In the genomic region with DNA sequence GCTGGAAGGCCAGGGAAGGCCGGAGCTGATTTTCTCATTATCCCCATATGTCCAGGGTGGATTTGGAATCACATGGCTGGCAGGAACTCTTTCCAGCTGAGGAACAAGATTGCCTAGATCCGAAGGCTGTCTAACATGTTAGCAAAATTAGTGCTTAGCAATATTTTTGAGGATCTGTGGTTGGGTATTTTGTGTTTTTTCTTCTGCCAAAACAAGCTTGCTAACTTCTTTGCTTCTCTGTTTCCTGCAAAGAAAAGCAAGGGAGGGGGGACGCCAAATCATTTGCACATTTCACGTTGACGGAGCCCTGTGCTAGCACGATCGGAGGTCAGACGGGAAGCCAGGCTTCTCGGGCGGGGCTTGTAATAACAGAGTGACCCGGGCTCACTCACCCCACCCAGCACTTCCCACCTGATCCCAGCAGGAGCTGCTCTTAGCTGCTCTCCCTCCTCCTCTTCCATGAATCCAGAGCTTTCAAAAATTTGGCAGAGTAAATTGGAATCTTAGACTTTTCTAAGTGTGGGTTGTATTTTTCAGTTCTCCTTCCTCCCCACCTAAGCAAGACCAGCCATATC, we compare ENCODE assay signal across 23 cellular contexts. TPM values are rescaled to one million over a fixed set of nuclear protein-coding genes. Genes with fewer than 3 reads are reported as not detected.
DNase-seq lines count a peak whose midpoint lies in the region; ATAC-seq and TF ChIP-seq lines count a peak whose summit lies in the region.
"Had no signal": no experiment of that assay in that cellular context is flagged by ENCODE, and none has a peak within 500 bp of the region (broad histone marks: within the 10 kb centered on the region; RNA-seq: fewer than 3 reads in every experiment).

No MANE protein-coding gene starts in this region.

- H3K4me1 ChIP-seq in HEK293 (ENCODE audit: control insufficient read depth, insufficient read depth, low read length) (no peaks in the 10 kb centered on the region), transverse colon (peaks cover 0 to 6% (median 0%) of the 10 kb centered on the region in 4 donors)
- H3K4me1 ChIP-seq: tibial artery had no signal

- no peak for TF ChIP-seq EP300 in transverse colon (IDR thresholded peaks at IDR 0.05; ENCODE audit: low read depth)

- POLR2A ChIA-PET in HEK293 (lab: Yijun Ruan, JAX): no interaction called here

- in situ Hi-C loops in transverse colon (cut with MboI; ENCODE audit: low pct_ligation_motif_present in 1 of 4, low pct_unique_long_range_greater_than_20kb in 1 of 4, low sequenced_read_pairs in 3 of 4): no loop called here

- H3K9me3 ChIP-seq in HEK293 (ENCODE audit: control insufficient read depth, insufficient read depth, low read depth, low read length) (no peaks in the 10 kb centered on the region), transverse colon (no peaks in the 10 kb centered on the region)
- H3K9me3 ChIP-seq: SJSA1 had no signal

- H3K36me3 ChIP-seq in HEK293 (ENCODE audit: control insufficient read depth in 2 of 2, insufficient read depth in 1 of 2, low read length in 2 of 2) (no peaks in the 10 kb centered on the region), transverse colon (no peaks in the 10 kb centered on the region)
- H3K36me3 ChIP-seq: brain microvascular endothelial cell, tibial artery had no signal

- H3K4me3 ChIP-seq in HEK293 (ENCODE audit: low read depth, low read length) (no peak overlapping the region), transverse colon (no peak overlapping the region)
- H3K4me3 ChIP-seq: hepatocyte, lung, SJSA1, tibial artery had no signal

- ATAC-seq in esophagus mucosa (peak; percentile 55), left ventricle myocardium superior (peak; percentile 47), GM18909 (IDR thresholded peaks at IDR 0.05; ENCODE audit: poor library complexity, unreplicated experiment) (no peak), GM21390 (IDR thresholded peaks at IDR 0.05; ENCODE audit: unreplicated experiment) (no peak)
- ATAC-seq: activated CD4-positive, alpha-beta T cell treated with anti-CD3 and anti-CD28 coated beads for 36 hours; effector memory CD8-positive, alpha-beta T cell; Panc1 had no signal

- no peak for TF ChIP-seq POLR2A in transverse colon (IDR thresholded peaks at IDR 0.05)

- CTCF ChIA-PET in HEK293 (lab: Yijun Ruan, JAX): interaction anchor here (0.6 to 2.8 kb wide), 4 partner anchors 41 to 225 kb away, joined by 3 to 13 read pairs (median 4); no protein-coding TSS in a partner anchor

- no peak overlapping the region for H3K27ac ChIP-seq in HEK293 (ENCODE audit: extremely low read depth, low read depth, low read length)
- peak overlapping the region in 3 of 4 donors; percentile 32 to 40 (median 34) for H3K27ac ChIP-seq in transverse colon
- H3K27ac ChIP-seq: brain microvascular endothelial cell, hepatocyte, SJSA1, tibial artery had no signal

- WGBS in transverse colon (ENCODE audit: low coverage in 1 of 2), 2 donors: 18 to 83% methylated on average over 1 to 11 of the region's 11 CpGs

- TF ChIP-seq CTCF in HEK293 (tag by site-specific recombination; IDR thresholded peaks at IDR 0.05): no peak
- TF ChIP-seq CTCF in transverse colon (IDR thresholded peaks at IDR 0.05): no peak

- DNase-seq in left ventricle myocardium superior (no peak), transverse colon (no peak), NCI-H2227 (lab: John Stamatoyannopoulos, UW; ENCODE audit: unreplicated experiment) (no peak)
- DNase-seq: activated CD4-positive, alpha-beta T cell treated with anti-CD3 and anti-CD28 coated beads for 36 hours; activated naive CD4-positive, alpha-beta T cell; activated T-cell treated with anti-CD3 and anti-CD28 coated beads, Interleukin-2, amount 50 U/mL, for 48 hours; brain microvascular endothelial cell; CD4-positive, alpha-beta memory T cell; DMS153; effector memory CD8-positive, alpha-beta T cell; NCI-H1417 treated with DMSO at 0.1 percent for 48 hours; NCI-H524; stimulated activated CD4-positive, alpha-beta T cell treated with anti-CD3 and anti-CD28 coated beads, Interleukin-15, amount 100 ng/mL, for 24 hours; T-helper 1 cell; tibial artery had no signal

- intact Hi-C loops in left ventricle myocardium superior (cut with micrococcal nuclease) (no loop called here), transverse colon (cut with DNase I; ENCODE audit: low total_unique reads) (no loop called here)

- no peaks in the 10 kb centered on the region for H3K27me3 ChIP-seq in transverse colon
- H3K27me3 ChIP-seq: SJSA1 had no signal

TF ChIP-seq in HEK293, 187 proteins besides CTCF, POLR2A, EP300 and RAD21:
- TF ChIP-seq ZNF114 (tag by site-specific recombination; IDR thresholded peaks at IDR 0.05): no peak
- TF ChIP-seq ZBTB48 (tag by site-specific recombination; IDR thresholded peaks at IDR 0.05): no peak
- no peak for TF ChIP-seq ZNF350 (tag by site-specific recombination; IDR thresholded peaks at IDR 0.05)
- TF ChIP-seq ZNF23 (tag by site-specific recombination; IDR thresholded peaks at IDR 0.05; ENCODE audit: borderline replicate concordance): no peak
- TF ChIP-seq ZNF16 (tag by site-specific recombination; IDR thresholded peaks at IDR 0.05; ENCODE audit: low read depth): no peak
- no peak for TF ChIP-seq ZNF24 (tag by site-specific recombination; IDR thresholded peaks at IDR 0.05)
- no peak for TF ChIP-seq ZNF341 (tag by site-specific recombination; IDR thresholded peaks at IDR 0.05; ENCODE audit: low read depth)
- TF ChIP-seq EGR2 (tag by site-specific recombination; IDR thresholded peaks at IDR 0.05; ENCODE audit: low read depth): peak; percentile 32
- no peak for TF ChIP-seq ZNF157 (tag by site-specific recombination; IDR thresholded peaks at IDR 0.05)
- TF ChIP-seq KLF1 (tag by site-specific recombination; IDR thresholded peaks at IDR 0.05): peak; percentile 59
- TF ChIP-seq ZXDB (tag by site-specific recombination; IDR thresholded peaks at IDR 0.05): no peak

RNA-seq across cellular contexts. Expression of a gene that starts 33.3 kb away (rescaled TPM):
- 0.68 TPM for total RNA-seq in esophagus mucosa
- total RNA-seq in left ventricle myocardium superior: 0.25 TPM
- total RNA-seq in transverse colon: 10 to 100 TPM; 10.8 to 44.1 (median 23.4) TPM
- total RNA-seq: activated CD4-positive, alpha-beta T cell treated with anti-CD3 and anti-CD28 coated beads for 36 hours; CD4-positive, alpha-beta memory T cell had no signal

Comparison
In these comparisons a context has a peak if more than half of its experiments do, and no peak if none do; other contexts are left out.
1. ATAC-seq: peak in esophagus mucosa (single experiment) and left ventricle myocardium superior (single experiment); none in GM18909 (single experiment) and GM21390 (single experiment).